ENCODE assay signal across 9 cellular contexts in the genomic region with DNA sequence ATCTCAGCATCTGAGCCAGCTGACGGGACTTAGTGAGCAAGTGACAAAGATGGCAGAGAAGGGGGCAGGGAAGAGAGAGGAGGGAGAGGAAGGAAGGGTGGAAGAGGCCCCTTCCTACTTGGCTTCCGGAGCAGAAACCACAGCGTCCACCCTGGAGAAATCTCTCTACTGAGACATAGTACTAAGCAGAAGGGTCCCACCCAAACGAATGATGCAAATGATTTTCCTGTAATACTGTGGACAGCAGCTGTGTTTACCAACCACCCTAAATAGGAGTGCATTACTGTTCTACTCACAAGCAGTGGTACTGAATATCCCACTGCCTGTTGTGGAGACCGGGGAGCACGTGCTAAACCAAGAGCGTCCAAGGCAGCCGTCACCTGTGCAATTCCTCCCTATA. TPM values are rescaled to one million over a fixed set of nuclear protein-coding genes. Genes with fewer than 3 reads are reported as not detected.
DNase-seq lines count a peak whose midpoint lies in the region; ATAC-seq and TF ChIP-seq lines count a peak whose summit lies in the region.
"Had no signal": no experiment of that assay in that cellular context is flagged by ENCODE, and none has a peak within 500 bp of the region (broad histone marks: within the 10 kb centered on the region; RNA-seq: fewer than 3 reads in every experiment).

No MANE protein-coding gene starts in this region.

- H3K27me3 ChIP-seq in OCI-LY3 (ENCODE audit: low read depth, low read length): no peaks in the 10 kb centered on the region
- no peaks in the 10 kb centered on the region for H3K27me3 ChIP-seq in mammary epithelial cell (ENCODE audit: insufficient read depth, low read length)
- H3K27me3 ChIP-seq: tibial nerve had no signal

- peaks cover 27% of the 10 kb centered on the region for H3K4me1 ChIP-seq in OCI-LY3 (ENCODE audit: low read length)
- H3K4me1 ChIP-seq in mammary epithelial cell (ENCODE audit: insufficient read depth, low read length): no peaks in the 10 kb centered on the region

- H3K9me3 ChIP-seq in OCI-LY3 (ENCODE audit: insufficient read depth, low read length): no peaks in the 10 kb centered on the region
- H3K9me3 ChIP-seq in mammary epithelial cell (replicated peaks; ENCODE audit: insufficient read depth, low read length): no peaks in the 10 kb centered on the region
- H3K9me3 ChIP-seq: tibial nerve had no signal

- H3K4me2 ChIP-seq in OCI-LY3 (ENCODE audit: low read length) (peak overlapping the region; percentile 6), mammary epithelial cell (ENCODE audit: insufficient read depth, low read depth, low read length) (no peak overlapping the region)

- no peaks in the 10 kb centered on the region for H3K9me3 Mint-ChIP-seq in WTC11

- peak; percentile 12 for DNase-seq in mucosa of gallbladder (ENCODE audit: low spot score)
- no peak for DNase-seq in NCI-H524 treated with DMSO at 0.1 percent for 48 hours (lab: John Stamatoyannopoulos, UW)
- DNase-seq in DMS114 treated with DMSO at 0.1 percent for 48 hours (lab: John Stamatoyannopoulos, UW; ENCODE audit: unreplicated experiment): no peak
- no peak for DNase-seq in mammary epithelial cell
- DNase-seq in WTC11 (ENCODE audit: low spot score): no peak

- POLR2A ChIA-PET in WTC11 (lab: Charles Lee): no interaction called here

- no peak overlapping the region for H3K27ac Mint-ChIP-seq in WTC11

- no peak overlapping the region for H3K4me3 ChIP-seq in OCI-LY3 (ENCODE audit: low read length)
- no peak overlapping the region for H3K4me3 ChIP-seq in mammary epithelial cell (replicated peaks in 1 of 3; ENCODE audit: insufficient read depth in 1 of 3, low read depth in 2 of 3, low read length in 3 of 3)
- H3K4me3 ChIP-seq: tibial nerve had no signal

- H3K36me3 ChIP-seq in OCI-LY3 (replicated peaks; ENCODE audit: low read depth, low read length): peaks cover 3% of the 10 kb centered on the region
- no peaks in the 10 kb centered on the region for H3K36me3 ChIP-seq in mammary epithelial cell (ENCODE audit: insufficient read depth, low read length)
- H3K36me3 ChIP-seq: tibial nerve had no signal

- TF ChIP-seq CTCF in OCI-LY3 (IDR thresholded peaks at IDR 0.05; ENCODE audit: low read depth, low read length) (no peak), mammary epithelial cell (conservative IDR thresholded peaks at IDR 0.05 in 1 of 2, IDR thresholded peaks at IDR 0.05 in 1 of 2; ENCODE audit: extremely low read depth in 1 of 2, insufficient read depth in 1 of 2, low read depth in 1 of 2, low read length in 2 of 2) (no peak), WTC11 (IDR thresholded peaks at IDR 0.05) (no peak)

- intact Hi-C loops in mammary epithelial cell (cut with micrococcal nuclease): no loop called here

- H3K36me3 Mint-ChIP-seq in WTC11: no peaks in the 10 kb centered on the region

- in situ Hi-C loops in mammary epithelial cell (cut with MboI; ENCODE audit: low sequenced_read_pairs in 2 of 2): no loop called here

- WGBS in mammary epithelial cell (ENCODE audit: low coverage, missing lambda C conversion rate): 90% methylated on average over 8 of the region's 8 CpGs

- H3K79me2 ChIP-seq in OCI-LY3 (ENCODE audit: low read length) (no peaks in the 10 kb centered on the region), mammary epithelial cell (ENCODE audit: insufficient read depth, low read length) (no peaks in the 10 kb centered on the region)

- no peaks in the 10 kb centered on the region for H3K4me1 Mint-ChIP-seq in WTC11

- no TSS peak for BruUV-seq in mammary epithelial cell (replicated peaks; lab: Mats Ljungman, UMichigan)

- no peaks in the 10 kb centered on the region; the same call in 1 of the 2 replicates for H3K27me3 Mint-ChIP-seq in WTC11 (ENCODE audit: low read depth)

- peak; percentile 98 for ATAC-seq in GM18873 (IDR thresholded peaks at IDR 0.05; ENCODE audit: low FRiP score, unreplicated experiment)
- peak; percentile 76 for ATAC-seq in HG02852 (IDR thresholded peaks at IDR 0.05; ENCODE audit: unreplicated experiment)
- ATAC-seq in WTC11: no peak

- H3K27ac ChIP-seq in OCI-LY3 (ENCODE audit: low read length) (no peak overlapping the region), mammary epithelial cell (ENCODE audit: insufficient read depth, low read depth, low read length) (no peak overlapping the region)
- H3K27ac ChIP-seq: tibial nerve had no signal

- H3K9ac ChIP-seq in OCI-LY3 (ENCODE audit: low read length): no peak overlapping the region
- H3K9ac ChIP-seq in mammary epithelial cell (ENCODE audit: insufficient read depth, low read length): no peak overlapping the region

- H3K4me3 Mint-ChIP-seq in WTC11: no peak overlapping the region

- peak overlapping the region; percentile 79 for H2AFZ ChIP-seq in OCI-LY3 (ENCODE audit: low read depth, low read length)
- no peak overlapping the region for H2AFZ ChIP-seq in mammary epithelial cell (ENCODE audit: low read depth, low read length)

- CTCF ChIA-PET in mammary epithelial cell (lab: Charles Lee; ENCODE audit: low non-redundant PET) (no interaction called here), WTC11 (lab: Charles Lee) (no interaction called here)

- no peaks in the 10 kb centered on the region for H4K20me1 ChIP-seq in OCI-LY3 (ENCODE audit: insufficient read depth, low read length)
- no peaks in the 10 kb centered on the region for H4K20me1 ChIP-seq in mammary epithelial cell (ENCODE audit: insufficient read depth, low read length)

- dilution Hi-C loops in mammary epithelial cell (cut with HindIII; ENCODE audit: low sequenced_read_pairs): no loop called here

TF ChIP-seq in WTC11, 78 proteins besides CTCF, POLR2A, EP300 and RAD21 (continues in another document):
- TF ChIP-seq ZBTB21 (CRISPR knock-in tag; IDR thresholded peaks at IDR 0.05; ENCODE audit: borderline replicate concordance) (no peak), ZNF263 (CRISPR knock-in tag; IDR thresholded peaks at IDR 0.05; ENCODE audit: low read depth) (no peak), SOX15 (CRISPR knock-in tag; IDR thresholded peaks at IDR 0.05) (no peak), GABPB1 (CRISPR knock-in tag; IDR thresholded peaks at IDR 0.05) (no peak), SMAD3 (CRISPR knock-in tag; IDR thresholded peaks at IDR 0.05; ENCODE audit: borderline replicate concordance) (no peak), FOXK1 (CRISPR knock-in tag; IDR thresholded peaks at IDR 0.05) (no peak)
- TF ChIP-seq, protein P1, sequence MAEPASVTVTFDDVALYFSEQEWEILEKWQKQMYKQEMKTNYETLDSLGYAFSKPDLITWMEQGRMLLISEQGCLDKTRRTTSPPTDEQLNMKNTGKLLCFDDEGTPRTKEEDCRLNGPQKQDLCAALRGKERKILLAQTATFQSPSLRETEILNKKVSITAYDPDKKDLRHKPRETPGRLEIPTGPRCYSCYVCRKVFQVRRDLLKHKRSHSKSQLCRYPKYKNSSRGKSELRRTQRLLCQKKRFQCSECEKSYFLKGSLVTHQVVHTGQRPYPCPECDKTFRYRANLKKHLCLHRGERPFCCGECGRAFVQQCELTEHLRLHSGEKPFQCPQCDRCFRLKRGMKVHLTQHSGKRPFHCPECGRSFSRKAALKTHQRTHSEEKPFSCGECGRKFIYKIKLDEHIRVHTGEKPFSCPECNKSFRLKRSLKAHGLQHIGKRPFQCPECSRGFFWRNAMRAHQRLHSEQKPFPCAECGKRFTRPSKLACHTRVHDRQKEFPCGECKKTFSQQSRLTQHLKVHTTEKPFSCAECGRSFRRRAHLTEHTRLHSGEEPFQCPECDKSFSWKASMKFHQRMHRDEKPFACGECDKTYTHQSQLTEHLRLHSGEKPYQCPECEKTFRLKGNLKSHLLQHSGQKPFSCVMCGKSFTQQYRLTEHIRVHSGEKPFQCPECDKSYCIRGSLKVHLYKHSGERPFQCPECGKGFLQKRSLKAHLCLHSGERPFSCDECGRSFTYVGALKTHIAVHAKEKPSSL (CRISPR knock-in tag; conservative IDR thresholded peaks at IDR 0.05): no peak
- TF ChIP-seq, protein P2, sequence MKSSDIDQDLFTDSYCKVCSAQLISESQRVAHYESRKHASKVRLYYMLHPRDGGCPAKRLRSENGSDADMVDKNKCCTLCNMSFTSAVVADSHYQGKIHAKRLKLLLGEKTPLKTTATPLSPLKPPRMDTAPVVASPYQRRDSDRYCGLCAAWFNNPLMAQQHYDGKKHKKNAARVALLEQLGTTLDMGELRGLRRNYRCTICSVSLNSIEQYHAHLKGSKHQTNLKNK (CRISPR knock-in tag; IDR thresholded peaks at IDR 0.05): no peak
- TF ChIP-seq, protein P3, sequence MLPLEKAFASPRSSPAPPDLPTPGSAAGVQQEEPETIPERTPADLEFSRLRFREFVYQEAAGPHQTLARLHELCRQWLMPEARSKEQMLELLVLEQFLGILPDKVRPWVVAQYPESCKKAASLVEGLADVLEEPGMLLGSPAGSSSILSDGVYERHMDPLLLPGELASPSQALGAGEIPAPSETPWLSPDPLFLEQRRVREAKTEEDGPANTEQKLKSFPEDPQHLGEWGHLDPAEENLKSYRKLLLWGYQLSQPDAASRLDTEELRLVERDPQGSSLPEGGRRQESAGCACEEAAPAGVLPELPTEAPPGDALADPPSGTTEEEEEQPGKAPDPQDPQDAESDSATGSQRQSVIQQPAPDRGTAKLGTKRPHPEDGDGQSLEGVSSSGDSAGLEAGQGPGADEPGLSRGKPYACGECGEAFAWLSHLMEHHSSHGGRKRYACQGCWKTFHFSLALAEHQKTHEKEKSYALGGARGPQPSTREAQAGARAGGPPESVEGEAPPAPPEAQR (CRISPR knock-in tag; IDR thresholded peaks at IDR 0.05): no peak
- TF ChIP-seq, protein P4, sequence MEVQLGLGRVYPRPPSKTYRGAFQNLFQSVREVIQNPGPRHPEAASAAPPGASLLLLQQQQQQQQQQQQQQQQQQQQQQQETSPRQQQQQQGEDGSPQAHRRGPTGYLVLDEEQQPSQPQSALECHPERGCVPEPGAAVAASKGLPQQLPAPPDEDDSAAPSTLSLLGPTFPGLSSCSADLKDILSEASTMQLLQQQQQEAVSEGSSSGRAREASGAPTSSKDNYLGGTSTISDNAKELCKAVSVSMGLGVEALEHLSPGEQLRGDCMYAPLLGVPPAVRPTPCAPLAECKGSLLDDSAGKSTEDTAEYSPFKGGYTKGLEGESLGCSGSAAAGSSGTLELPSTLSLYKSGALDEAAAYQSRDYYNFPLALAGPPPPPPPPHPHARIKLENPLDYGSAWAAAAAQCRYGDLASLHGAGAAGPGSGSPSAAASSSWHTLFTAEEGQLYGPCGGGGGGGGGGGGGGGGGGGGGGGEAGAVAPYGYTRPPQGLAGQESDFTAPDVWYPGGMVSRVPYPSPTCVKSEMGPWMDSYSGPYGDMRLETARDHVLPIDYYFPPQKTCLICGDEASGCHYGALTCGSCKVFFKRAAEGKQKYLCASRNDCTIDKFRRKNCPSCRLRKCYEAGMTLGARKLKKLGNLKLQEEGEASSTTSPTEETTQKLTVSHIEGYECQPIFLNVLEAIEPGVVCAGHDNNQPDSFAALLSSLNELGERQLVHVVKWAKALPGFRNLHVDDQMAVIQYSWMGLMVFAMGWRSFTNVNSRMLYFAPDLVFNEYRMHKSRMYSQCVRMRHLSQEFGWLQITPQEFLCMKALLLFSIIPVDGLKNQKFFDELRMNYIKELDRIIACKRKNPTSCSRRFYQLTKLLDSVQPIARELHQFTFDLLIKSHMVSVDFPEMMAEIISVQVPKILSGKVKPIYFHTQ (CRISPR knock-in tag; IDR thresholded peaks at IDR 0.05): no peak

RNA-seq across cellular contexts. Expression of a gene that starts 29.4 kb away (rescaled TPM):
- 0.20 TPM for total RNA-seq in mucosa of gallbladder
- total RNA-seq in mammary epithelial cell: not detected
- polyA plus RNA-seq in mammary epithelial cell: not detected
- not detected for polyA minus RNA-seq in mammary epithelial cell
- total RNA-seq in WTC11 (2021): not detected in 3 replicates
